9 cellular contexts compared by ENCODE assay signal in genomic region chr20:34705383-34706021, GRCh38. TPM values are rescaled to one million over a fixed set of nuclear protein-coding genes. Genes with fewer than 3 reads are reported as not detected.
DNase-seq lines count a peak whose midpoint lies in the region; ATAC-seq, FAIRE-seq and TF ChIP-seq lines count a peak whose summit lies in the region.
"Had no signal": no experiment of that assay in that cellular context is flagged by ENCODE, and none has a peak within 500 bp of the region (broad histone marks: within the 10 kb centered on the region; RNA-seq: fewer than 3 reads in every experiment).

No MANE protein-coding gene starts in this region.

- intact Hi-C loops in kidney (cut with DNase I), result no loop called here

- ATAC-seq in HG02571 (IDR thresholded peaks at IDR 0.05; ENCODE audit: unreplicated experiment) (no peak), HG02763 (IDR thresholded peaks at IDR 0.05; ENCODE audit: unreplicated experiment) (no peak)

- H3K36me3 ChIP-seq in kidney (ENCODE audit: control insufficient read depth in 1 of 2, insufficient read depth in 2 of 2, low read length in 2 of 2), result no peaks in the 10 kb centered on the region
- no peaks in the 10 kb centered on the region for H3K36me3 ChIP-seq in suprapubic skin

- no peak for TF ChIP-seq EP300 in suprapubic skin (IDR thresholded peaks at IDR 0.05)

- H3K9ac ChIP-seq in kidney (ENCODE audit: low read length in 2 of 2), result peak overlapping the region; percentile 76 to 97

- peak overlapping the region; percentile 94 to 97 (median 96) for H3K4me3 Mint-ChIP-seq in brain

- FAIRE-seq in kidney (lab: Jason Lieb, UNC), result no peak
- FAIRE-seq: A204.1 had no signal

- no peak for TF ChIP-seq POLR2A in suprapubic skin (IDR thresholded peaks at IDR 0.05)

- H3K27ac ChIP-seq in kidney (ENCODE audit: low read depth in 2 of 2, low read length in 2 of 2) (peak overlapping the region; percentile 99), suprapubic skin (peak overlapping the region; percentile 98)

- H3K4me1 ChIP-seq in kidney (ENCODE audit: control insufficient read depth in 1 of 2, insufficient read depth in 1 of 2, low read depth in 1 of 2, low read length in 2 of 2), result peaks cover 28 to 30% of the 10 kb centered on the region in 2 donors
- H3K4me1 ChIP-seq in suprapubic skin, result peaks cover 43% of the 10 kb centered on the region

- H3K27ac Mint-ChIP-seq in brain, result peak overlapping the region; percentile 93 to 99 (median 99)

- DNase-seq in DMS 273 (lab: John Stamatoyannopoulos, UW; ENCODE audit: unreplicated experiment) (peak; percentile 76), DMS 273 treated with DMSO at 0.1 percent for 48 hours (lab: John Stamatoyannopoulos, UW) (no peak), LoVo (ENCODE audit: low spot score) (peak; percentile 56), kidney (no peak), suprapubic skin (ENCODE audit: low spot score in 2 of 2) (no peak)

- no peaks in the 10 kb centered on the region for H3K36me3 Mint-ChIP-seq in brain

- WGBS in suprapubic skin, result 7% methylated on average over 3 of the region's 4 CpGs

- H3K27me3 ChIP-seq in suprapubic skin, result no peaks in the 10 kb centered on the region

- TF ChIP-seq CTCF in brain (conservative IDR thresholded peaks at IDR 0.05), result no peak
- TF ChIP-seq CTCF in kidney (IDR thresholded peaks at IDR 0.05; ENCODE audit: borderline replicate concordance, extremely low read depth, insufficient read depth), result no peak
- no peak for TF ChIP-seq CTCF in suprapubic skin (IDR thresholded peaks at IDR 0.05)

- H3K4me3 ChIP-seq in kidney (ENCODE audit: low read length in 2 of 2) (peak overlapping the region; percentile 88), suprapubic skin (peak overlapping the region; percentile 78)

- H3K4me1 Mint-ChIP-seq in brain, result peaks cover 57% of the 10 kb centered on the region

- peaks cover 24% of the 10 kb centered on the region for H3K27me3 Mint-ChIP-seq in brain

- H3K9me3 ChIP-seq in kidney (ENCODE audit: control insufficient read depth in 1 of 2, low read length in 2 of 2) (no peaks in the 10 kb centered on the region), suprapubic skin (no peaks in the 10 kb centered on the region)

- H3K9me3 Mint-ChIP-seq in brain, result peaks cover 0 to 5% (median 0%) of the 10 kb centered on the region in 5 experiments

RNA-seq across cellular contexts. Expression of gene TP53INP2, which starts 1.4 kb away (rescaled TPM):
- 169 TPM for polyA plus RNA-seq in brain (ENCODE audit: insufficient read depth, low read depth, low replicate concordance)
- total RNA-seq in kidney, result 23.3 TPM
- 31.9 TPM for polyA plus RNA-seq in kidney (ENCODE audit: insufficient read depth, low read depth, low replicate concordance)
- total RNA-seq in suprapubic skin, result 10 to 100 TPM in 2 of 4 donors, 1 to 10 TPM in 2; 8.1 to 19.4 (median 10.7) TPM

RNA-seq across cellular contexts. Expression of gene PIGU, which starts 28.6 kb away (rescaled TPM):
- polyA plus RNA-seq in brain (ENCODE audit: insufficient read depth, low read depth, low replicate concordance) (59.7 TPM), kidney (ENCODE audit: insufficient read depth, low read depth, low replicate concordance) (42.0 TPM)
- total RNA-seq in kidney (15.9 TPM), suprapubic skin (10 to 100 TPM; 13.6 to 21.7 (median 16.2) TPM)

Comparison
In these comparisons a context has a peak if more than half of its experiments do, and no peak if none do; other contexts are left out.
1. DNase-seq: peak in DMS 273 (single experiment) and LoVo (single experiment); none in DMS 273 treated with DMSO at 0.1 percent for 48 hours (single experiment), kidney (single experiment) and suprapubic skin (0 of 2).